In the genomic region with DNA sequence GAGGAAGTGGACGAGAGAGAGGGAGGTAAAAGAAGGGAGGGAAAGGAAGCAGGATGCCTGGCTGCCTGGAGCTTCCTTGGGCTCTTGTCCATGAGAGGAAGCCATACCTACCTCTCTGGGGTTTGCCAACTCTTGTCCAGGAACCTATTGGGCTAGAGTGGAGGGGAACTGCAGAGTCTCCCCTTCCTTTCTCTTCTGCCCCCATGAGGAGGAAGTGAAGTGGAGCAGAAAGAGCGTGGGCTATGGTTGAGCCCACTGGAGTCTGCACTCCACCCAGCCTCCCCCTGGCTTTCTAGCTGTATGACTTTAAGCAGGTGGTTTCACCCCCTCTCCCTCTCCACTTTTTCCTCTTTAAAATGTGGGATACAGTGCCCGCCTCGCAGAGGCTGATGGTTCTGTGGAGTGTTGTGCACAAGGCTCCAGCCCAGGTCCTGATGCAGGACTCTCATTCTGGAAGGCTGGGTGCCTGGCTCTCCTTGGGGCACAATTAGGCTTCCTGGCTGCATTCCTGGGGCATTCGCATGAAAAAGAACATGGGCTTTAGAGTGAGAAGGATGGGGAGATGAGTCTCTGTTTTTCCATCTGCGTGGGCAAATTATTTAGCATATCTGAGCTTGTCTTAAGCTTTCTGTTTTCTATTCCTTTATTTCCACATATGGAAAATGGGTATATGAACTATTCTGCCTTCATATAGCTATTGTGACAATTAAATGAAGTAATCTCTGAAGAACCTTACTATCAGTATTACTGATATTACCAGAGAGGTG, we compare ENCODE assay signal across 17 cellular contexts. TPM values are rescaled to one million over a fixed set of nuclear protein-coding genes. Genes with fewer than 3 reads are reported as not detected.
DNase-seq lines count a peak whose midpoint lies in the region; ATAC-seq, FAIRE-seq and TF ChIP-seq lines count a peak whose summit lies in the region.
"Had no signal": no experiment of that assay in that cellular context is flagged by ENCODE, and none has a peak within 500 bp of the region (broad histone marks: within the 10 kb centered on the region; RNA-seq: fewer than 3 reads in every experiment).

No MANE protein-coding gene starts in this region.

- POLR2A ChIA-PET in K562 (lab: Yijun Ruan, JAX) = interaction anchor here (0.5 kb wide), 1 partner anchor 49 kb away, joined by 3 read pairs; no protein-coding TSS in a partner anchor

- in situ Hi-C loops in mammary epithelial cell (cut with MboI; ENCODE audit: low sequenced_read_pairs in 2 of 2) (no loop called here), K562 (cut with MboI) (no loop called here)

- no peaks in the 10 kb centered on the region for H3K36me3 ChIP-seq in breast epithelium
- H3K36me3 ChIP-seq in mammary epithelial cell (ENCODE audit: insufficient read depth, low read length) = no peaks in the 10 kb centered on the region
- H3K36me3 ChIP-seq in K562 (ENCODE audit: control insufficient read depth, insufficient read depth, low read length) = no peaks in the 10 kb centered on the region
- H3K36me3 ChIP-seq in liver (ENCODE audit: control insufficient read depth in 4 of 4, insufficient read depth in 3 of 4, low read depth in 1 of 4, low read length in 3 of 4) = peaks cover 0 to 1% (median 0%) of the 10 kb centered on the region in 4 donors
- peaks cover 0 to 3% of the 10 kb centered on the region in 2 donors for H3K36me3 ChIP-seq in stomach smooth muscle (ENCODE audit: control insufficient read depth in 2 of 2, insufficient read depth in 2 of 2, low read length in 2 of 2)
- H3K36me3 ChIP-seq in upper lobe of right lung = no peaks in the 10 kb centered on the region

- TF ChIP-seq CTCF in breast epithelium (IDR thresholded peaks at IDR 0.05) = no peak
- no peak for TF ChIP-seq CTCF in mammary epithelial cell (conservative IDR thresholded peaks at IDR 0.05 in 1 of 2, IDR thresholded peaks at IDR 0.05 in 1 of 2; ENCODE audit: extremely low read depth in 1 of 2, insufficient read depth in 1 of 2, low read depth in 1 of 2, low read length in 2 of 2)
- TF ChIP-seq CTCF in K562 (IDR thresholded peaks at IDR 0.05 in 2 of 3, conservative IDR thresholded peaks at IDR 0.05 in 1 of 3; ENCODE audit: insufficient read depth in 2 of 3, low read depth in 1 of 3, low read length in 3 of 3) = no peak
- no peak for TF ChIP-seq CTCF in liver (IDR thresholded peaks at IDR 0.05; ENCODE audit: low read depth, low read length, missing input control)
- TF ChIP-seq CTCF in upper lobe of right lung (IDR thresholded peaks at IDR 0.05) = no peak

- H3K4me3 ChIP-seq in breast epithelium (no peak overlapping the region), mammary epithelial cell (replicated peaks in 1 of 3; ENCODE audit: insufficient read depth in 1 of 3, low read depth in 2 of 3, low read length in 3 of 3) (no peak overlapping the region), K562 (no peak overlapping the region), liver (ENCODE audit: low read depth in 1 of 3, low read length in 3 of 3) (no peak overlapping the region), stomach smooth muscle (ENCODE audit: low read length in 2 of 2) (no peak overlapping the region), upper lobe of right lung (no peak overlapping the region)
- H3K4me3 ChIP-seq: GM23248 had no signal

- H3K27ac ChIP-seq in breast epithelium (peak overlapping the region; percentile 11 to 50), mammary epithelial cell (ENCODE audit: insufficient read depth, low read depth, low read length) (no peak overlapping the region), K562 (ENCODE audit: extremely low read depth, low read depth, low read length) (no peak overlapping the region), liver (ENCODE audit: low read depth in 1 of 2, low read length in 2 of 2) (peak overlapping the region; percentile 32 to 64), stomach smooth muscle (ENCODE audit: low read length) (peak overlapping the region; percentile 37), upper lobe of right lung (no peak overlapping the region)
- H3K27ac ChIP-seq: 22Rv1, GM23248 had no signal

- dilution Hi-C loops in mammary epithelial cell (cut with HindIII; ENCODE audit: low sequenced_read_pairs) = no loop called here

- TF ChIP-seq POLR2A in breast epithelium (IDR thresholded peaks at IDR 0.05) = no peak
- TF ChIP-seq POLR2A in K562 (conservative IDR thresholded peaks at IDR 0.05) = no peak

- FAIRE-seq in K562 (lab: Jason Lieb, UNC) = no peak

- no peak for DNase-seq in breast epithelium (ENCODE audit: low spot score in 2 of 2)
- no peak for DNase-seq in mammary epithelial cell
- no peak for DNase-seq in K562 (ENCODE audit: extremely low read depth in 1 of 4, low spot score in 3 of 4)
- DNase-seq in upper lobe of right lung = no peak
- DNase-seq in stimulated activated CD4-positive, alpha-beta T cell treated with anti-CD3 and anti-CD28 coated beads, Interleukin-4, amount 100 ng/mL, for 1 hour = no peak
- DNase-seq: CD8-positive, alpha-beta T cell; COR-L47; DND-41; GDM1; GM23248; H9 had no signal

- no peak for TF ChIP-seq RAD21 in K562 (CRISPR knock-in tag; conservative IDR thresholded peaks at IDR 0.05 in 1 of 2, IDR thresholded peaks at IDR 0.05 in 1 of 2)
- no peak for TF ChIP-seq RAD21 in liver (IDR thresholded peaks at IDR 0.05)

- H3K9me1 ChIP-seq in K562 (ENCODE audit: control insufficient read depth, insufficient read depth, low read length) = no peaks in the 10 kb centered on the region

- H3K4me1 ChIP-seq in breast epithelium = no peaks in the 10 kb centered on the region
- peaks cover 6% of the 10 kb centered on the region for H3K4me1 ChIP-seq in mammary epithelial cell (ENCODE audit: insufficient read depth, low read length)
- peaks cover 6 to 13% of the 10 kb centered on the region in 2 experiments; a peak in 4 of 5 replicates for H3K4me1 ChIP-seq in K562 (replicated peaks in 1 of 2; ENCODE audit: control insufficient read depth in 2 of 2, insufficient read depth in 2 of 2, low read length in 2 of 2)
- H3K4me1 ChIP-seq in liver (ENCODE audit: control insufficient read depth in 4 of 4, insufficient read depth in 4 of 4, low read length in 3 of 4) = peaks cover 15 to 58% (median 49%) of the 10 kb centered on the region in 4 donors
- peaks cover 51% of the 10 kb centered on the region for H3K4me1 ChIP-seq in stomach smooth muscle (ENCODE audit: control insufficient read depth, insufficient read depth, low read length)
- peaks cover 3% of the 10 kb centered on the region for H3K4me1 ChIP-seq in upper lobe of right lung

- H4K20me1 ChIP-seq in mammary epithelial cell (ENCODE audit: insufficient read depth, low read length) (no peaks in the 10 kb centered on the region), K562 (replicated peaks; ENCODE audit: control insufficient read depth, insufficient read depth, low read length) (no peaks in the 10 kb centered on the region)

- no peak overlapping the region for H3K4me2 ChIP-seq in mammary epithelial cell (ENCODE audit: insufficient read depth, low read depth, low read length)
- no peak overlapping the region for H3K4me2 ChIP-seq in K562 (ENCODE audit: insufficient read depth, low read length)

- H3K9me3 ChIP-seq in breast epithelium (no peaks in the 10 kb centered on the region), mammary epithelial cell (replicated peaks; ENCODE audit: insufficient read depth, low read length) (no peaks in the 10 kb centered on the region), K562 (replicated peaks; ENCODE audit: control insufficient read depth, insufficient read depth, low read depth, low read length) (no peaks in the 10 kb centered on the region), liver (ENCODE audit: control insufficient read depth in 4 of 4, low read length in 3 of 4) (no peaks in the 10 kb centered on the region), stomach smooth muscle (ENCODE audit: control insufficient read depth in 2 of 2, low read length in 2 of 2) (no peaks in the 10 kb centered on the region), upper lobe of right lung (no peaks in the 10 kb centered on the region)

- H2AFZ ChIP-seq in mammary epithelial cell (ENCODE audit: low read depth, low read length) (no peak overlapping the region), K562 (ENCODE audit: low read depth, low read length) (peak overlapping the region; percentile 25; the same call in 1 of the 2 replicates)
- H2AFZ ChIP-seq: GM23248 had no signal

- no peaks in the 10 kb centered on the region for H3K79me2 ChIP-seq in mammary epithelial cell (ENCODE audit: insufficient read depth, low read length)
- no peaks in the 10 kb centered on the region for H3K79me2 ChIP-seq in K562 (ENCODE audit: control insufficient read depth, insufficient read depth, low read length)

- H3K9ac ChIP-seq in mammary epithelial cell (ENCODE audit: insufficient read depth, low read length) = no peak overlapping the region
- H3K9ac ChIP-seq in K562 (ENCODE audit: insufficient read depth in 1 of 2, low read depth in 2 of 2, low read length in 2 of 2) = no peak overlapping the region
- H3K9ac ChIP-seq in liver (ENCODE audit: low read depth in 1 of 2, low read length in 2 of 2) = no peak overlapping the region
- no peak overlapping the region for H3K9ac ChIP-seq in stomach smooth muscle (ENCODE audit: low read length in 2 of 2)
- H3K9ac ChIP-seq: GM23248 had no signal

- BruUV-seq in mammary epithelial cell (replicated peaks; lab: Mats Ljungman, UMichigan) (no TSS peak), K562 (replicated peaks; lab: Mats Ljungman, UMichigan) (no TSS peak)

- WGBS in mammary epithelial cell (ENCODE audit: low coverage, missing lambda C conversion rate) = 55% methylated on average over 4 of the region's 6 CpGs
- 55% methylated on average over 6 of the region's 6 CpGs for WGBS in K562 (ENCODE audit: insufficient coverage, low coverage, missing lambda C conversion rate)
- 84% methylated on average over 6 of the region's 6 CpGs for WGBS in liver

- CTCF ChIA-PET in mammary epithelial cell (lab: Charles Lee; ENCODE audit: low non-redundant PET) = no interaction called here
- CTCF ChIA-PET in K562 (lab: Yijun Ruan, JAX; ENCODE audit: low intra/inter-chr PET ratio) = no interaction called here

- H3K27me3 ChIP-seq in breast epithelium (no peaks in the 10 kb centered on the region), mammary epithelial cell (ENCODE audit: insufficient read depth, low read length) (no peaks in the 10 kb centered on the region), K562 (ENCODE audit: control insufficient read depth in 2 of 2, insufficient read depth in 2 of 2, low read length in 2 of 2) (no peaks in the 10 kb centered on the region; a peak in 1 of 5 replicates), liver (ENCODE audit: control insufficient read depth in 4 of 4, insufficient read depth in 4 of 4, low read length in 3 of 4) (no peaks in the 10 kb centered on the region), stomach smooth muscle (ENCODE audit: control insufficient read depth in 1 of 2, insufficient read depth in 2 of 2, low read length in 2 of 2) (no peaks in the 10 kb centered on the region), upper lobe of right lung (no peaks in the 10 kb centered on the region)

- TF ChIP-seq EP300 in K562 (IDR thresholded peaks at IDR 0.05; ENCODE audit: low read length) = no peak

- intact Hi-C loops in breast epithelium (cut with DNase I; ENCODE audit: low total_unique reads) (no loop called here), mammary epithelial cell (cut with micrococcal nuclease) (no loop called here), K562 (cut with micrococcal nuclease) (no loop called here), upper lobe of right lung (cut with DNase I) (no loop called here)

- ATAC-seq in K562 (no peak; the same call in 2 of the 3 replicates), upper lobe of right lung (no peak), GM21529 (IDR thresholded peaks at IDR 0.05; ENCODE audit: unreplicated experiment) (no peak)
- ATAC-seq: CD8-positive, alpha-beta T cell had no signal

RNA-seq across cellular contexts. Expression of a gene that starts 40.7 kb away (rescaled TPM):
- total RNA-seq in breast epithelium (10 to 100 TPM; 11.8 to 21.4 (median 13.4) TPM), mammary epithelial cell (under 1 TPM; 0.21 to 0.67 TPM), K562 (2014; rRNA removed) (0.09 and 0.20 TPM in 2 replicates), K562 (2014; rRNA removed; fragmentation: Illumina TruSeq; extraction: Trizol) (0.15 and 0.32 TPM in 2 replicates), K562 (2015; rRNA removed; fragmentation: Illumina TruSeq; extraction: Trizol) (0.11 and 0.14 TPM in 2 replicates), K562 (2021) (0.24 and 0.65 TPM in 2 replicates), liver (10 to 100 TPM in 1 of 2 donors, 1 to 10 TPM in 1; 8.0 to 59.3 TPM), upper lobe of right lung (31.8 TPM)
- polyA plus RNA-seq in mammary epithelial cell (0.16 TPM), K562 (2011; rRNA removed) (0.04 and 0.09 TPM in 2 replicates), K562 (2014; fragmentation: Illumina TruSeq; extraction: Trizol) (0.08 and 0.09 TPM in 2 replicates), K562 (2014; fragmentation: Nextera tagmentation; extraction: Ambion mirVana) (under 1 TPM; 0.03 to 0.11 TPM), K562 (2014; rRNA removed) (0.05 and 1.4 TPM in 2 replicates), liver (10 to 100 TPM; 23.5 to 25.7 TPM)
- polyA minus RNA-seq in mammary epithelial cell = not detected
- 0.07 TPM in 1 of 2 replicates, not detected in the other for total RNA-seq in K562 (2011; cell fraction: chromatin; rRNA removed; ENCODE audit: low replicate concordance)
- not detected in 2 replicates for total RNA-seq in K562 (2011; cell fraction: nucleolus; rRNA removed)
- total RNA-seq in K562 (2011; cell fraction: nucleoplasm; rRNA removed) = not detected in 2 replicates
- 0.03 and 0.07 TPM in 2 replicates for polyA plus RNA-seq in K562 (2011; cell fraction: cytosol; rRNA removed)
- 0.08 and 0.16 TPM in 2 replicates for polyA plus RNA-seq in K562 (2011; cell fraction: nucleus; rRNA removed)
- polyA plus RNA-seq in K562 (2012) = 0.13 and 0.14 TPM in 2 replicates
- polyA minus RNA-seq in K562 (2011; rRNA and poly(A)+ RNA removed) = 0.06 and 0.14 TPM in 2 replicates
- 0.73 TPM in 1 of 2 replicates, not detected in the other for polyA minus RNA-seq in K562 (2011; cell fraction: cytosol; rRNA and poly(A)+ RNA removed)
- 0.13 TPM in 1 of 2 replicates, not detected in the other for polyA minus RNA-seq in K562 (2011; cell fraction: nucleus; rRNA and poly(A)+ RNA removed)
- total RNA-seq: GM23248 had no signal
- polyA plus RNA-seq: BJ, CD14-positive monocyte had no signal

Comparison
In these comparisons a context has a peak if more than half of its experiments do, and no peak if none do; other contexts are left out.
1. H3K27ac ChIP-seq: peak in breast epithelium (2 of 2), liver (2 of 2) and stomach smooth muscle (single experiment); none in mammary epithelial cell (single experiment), K562 (single experiment) and upper lobe of right lung (single experiment).
2. RNA of a gene that starts 40.7 kb away (total RNA-seq): 8.0 to 59.3 TPM in liver, 31.8 TPM in upper lobe of right lung (single experiment) and 11.8 to 21.4 TPM in breast epithelium; 0.21 to 0.67 TPM in mammary epithelial cell and 0.07 to 0.65 TPM in K562; every median in the first group is over 4 times any median in the second.